Comparison of ENCODE assay signal across 8 cellular contexts in genomic region chr15:70091649-70092461, GRCh38. TPM values are rescaled to one million over a fixed set of nuclear protein-coding genes. Genes with fewer than 3 reads are reported as not detected.
DNase-seq lines count a peak whose midpoint lies in the region; ATAC-seq, FAIRE-seq and TF ChIP-seq lines count a peak whose summit lies in the region.

No MANE protein-coding gene starts in this region.

- no peaks in the 10 kb centered on the region for H3F3A ChIP-seq in OCI-LY1 (ENCODE audit: insufficient read depth, low read length)

- BruUV-seq in endothelial cell of umbilical vein (replicated peaks; lab: Mats Ljungman, UMichigan): no TSS peak

- H3K4me2 ChIP-seq in OCI-LY1 (ENCODE audit: low read length) (peak overlapping the region; percentile 77), endothelial cell of umbilical vein (ENCODE audit: insufficient read depth, low read length) (no peak overlapping the region)

- H3K9ac ChIP-seq in OCI-LY1 (ENCODE audit: low read length) (peak overlapping the region; percentile 20; the same call in 1 of the 2 replicates), endothelial cell of umbilical vein (replicated peaks; ENCODE audit: extremely low read depth, insufficient read depth, low read length) (no peak overlapping the region)

- H3K27ac ChIP-seq in OCI-LY1 (ENCODE audit: low read depth, low read length, poor library complexity, severe bottlenecking) (peak overlapping the region; percentile 30), endothelial cell of umbilical vein (ENCODE audit: insufficient read depth, low read depth, low read length) (no peak overlapping the region), sigmoid colon (peak overlapping the region in 3 of 4 donors; percentile 99)

- no peak for TF ChIP-seq EP300 in sigmoid colon (IDR thresholded peaks at IDR 0.05)

- TF ChIP-seq CTCF in OCI-LY1 (IDR thresholded peaks at IDR 0.05; ENCODE audit: low read length): no peak
- no peak for TF ChIP-seq CTCF in endothelial cell of umbilical vein (IDR thresholded peaks at IDR 0.05; ENCODE audit: extremely low read depth in 1 of 2, insufficient read depth in 1 of 2, low read depth in 1 of 2, low read length in 2 of 2)
- no peak for TF ChIP-seq CTCF in sigmoid colon (IDR thresholded peaks at IDR 0.05)
- TF ChIP-seq CTCF in GM20000 (IDR thresholded peaks at IDR 0.05; ENCODE audit: extremely low read depth, missing control alignments): no peak

- CTCF ChIA-PET in endothelial cell of umbilical vein (lab: Charles Lee): interaction anchor here (0.8 to 1.1 kb wide), 8 partner anchors 9 to 569 kb away, joined by 3 to 4 read pairs (median 3); no protein-coding TSS in a partner anchor

- H3K27me3 ChIP-seq in OCI-LY1 (ENCODE audit: insufficient read depth, low read length) (no peaks in the 10 kb centered on the region), endothelial cell of umbilical vein (ENCODE audit: control insufficient read depth in 2 of 2, insufficient read depth in 2 of 2, low read length in 2 of 2) (no peaks in the 10 kb centered on the region), sigmoid colon (no peaks in the 10 kb centered on the region)

- H3K36me3 ChIP-seq in OCI-LY1 (ENCODE audit: insufficient read depth, low read length): peaks cover 91% of the 10 kb centered on the region
- H3K36me3 ChIP-seq in endothelial cell of umbilical vein (ENCODE audit: control insufficient read depth in 2 of 2, extremely low read depth in 1 of 2, insufficient read depth in 2 of 2, low read length in 2 of 2): peaks cover 12 to 18% of the 10 kb centered on the region in 2 experiments
- peaks cover 0 to 10% (median 3%) of the 10 kb centered on the region in 4 donors for H3K36me3 ChIP-seq in sigmoid colon

- DNase-seq in KBM-7 (peak; percentile 45), endothelial cell of umbilical vein (ENCODE audit: low read depth, low spot score) (peak; percentile 11), sigmoid colon (no peak), activated gamma-delta T cell treated with Interleukin-2 at 50 U/mL for 16 hours (no peak), GM20000 (ENCODE audit: low spot score) (no peak)

- WGBS in sigmoid colon, 2 donors: 19 to 64% methylated on average over 12 of the region's 12 CpGs

- no peaks in the 10 kb centered on the region for H3K9me1 ChIP-seq in endothelial cell of umbilical vein (replicated peaks; ENCODE audit: control insufficient read depth, extremely low read depth, insufficient read depth, low read length)

- ATAC-seq in GM19455 (IDR thresholded peaks at IDR 0.05; ENCODE audit: unreplicated experiment) (no peak), GM18867 (IDR thresholded peaks at IDR 0.05; ENCODE audit: unreplicated experiment) (no peak)

- H2AFZ ChIP-seq in OCI-LY1 (ENCODE audit: low read length) (no peak overlapping the region), endothelial cell of umbilical vein (ENCODE audit: low read depth, low read length) (no peak overlapping the region)

- H4K20me1 ChIP-seq in OCI-LY1 (ENCODE audit: insufficient read depth, low read length) (no peaks in the 10 kb centered on the region), endothelial cell of umbilical vein (replicated peaks; ENCODE audit: control insufficient read depth, extremely low read depth, insufficient read depth, low read length) (no peaks in the 10 kb centered on the region)

- in situ Hi-C loops in KBM-7 (cut with MboI; ENCODE audit: low pct_unique_long_range_greater_than_20kb, low sequenced_read_pairs): no loop called here

- no peaks in the 10 kb centered on the region for H3K9me2 ChIP-seq in OCI-LY1 (ENCODE audit: low read depth, low read length)

- H3K79me2 ChIP-seq in OCI-LY1 (ENCODE audit: insufficient read depth, low read length): peaks cover 77% of the 10 kb centered on the region
- H3K79me2 ChIP-seq in endothelial cell of umbilical vein (ENCODE audit: control insufficient read depth, insufficient read depth, low read length): peaks cover 97% of the 10 kb centered on the region

- intact Hi-C loops in endothelial cell of umbilical vein (cut with micrococcal nuclease): loop anchor here (10.0 kb wide), 2 partner anchors 517 to 703 kb away; no protein-coding TSS in a partner anchor
- intact Hi-C loops in sigmoid colon (cut with DNase I): loop anchor here (2.0 to 10.0 kb wide), 2 partner anchors 23 to 517 kb away; no protein-coding TSS in a partner anchor

- H3K9me3 ChIP-seq in OCI-LY1 (ENCODE audit: low read length): no peaks in the 10 kb centered on the region
- H3K9me3 ChIP-seq in endothelial cell of umbilical vein (replicated peaks; ENCODE audit: control insufficient read depth, insufficient read depth, low read length): no peaks in the 10 kb centered on the region
- H3K9me3 ChIP-seq in sigmoid colon: no peaks in the 10 kb centered on the region

- POLR2A ChIA-PET in endothelial cell of umbilical vein (lab: Charles Lee): no interaction called here

- H3K4me3 ChIP-seq in OCI-LY1 (ENCODE audit: low read depth, low read length, poor library complexity, severe bottlenecking) (peak overlapping the region; percentile 87), endothelial cell of umbilical vein (replicated peaks in 1 of 3; ENCODE audit: insufficient read depth in 1 of 3, low read depth in 1 of 3, low read length in 3 of 3) (no peak overlapping the region), sigmoid colon (peak overlapping the region in 2 of 4 donors; percentile 5 to 12)

- H3K4me1 ChIP-seq in OCI-LY1 (ENCODE audit: insufficient read depth, low read length, severe bottlenecking): peaks cover 81% of the 10 kb centered on the region
- peaks cover 32% of the 10 kb centered on the region for H3K4me1 ChIP-seq in endothelial cell of umbilical vein (ENCODE audit: control insufficient read depth, extremely low read depth, insufficient read depth, low read length)
- H3K4me1 ChIP-seq in sigmoid colon: peaks cover 2 to 91% (median 85%) of the 10 kb centered on the region in 4 donors

- TF ChIP-seq POLR2A in endothelial cell of umbilical vein (IDR thresholded peaks at IDR 0.05; ENCODE audit: low read depth, low read length): no peak
- TF ChIP-seq POLR2A in sigmoid colon (IDR thresholded peaks at IDR 0.05): no peak

- dilution Hi-C loops in endothelial cell of umbilical vein (cut with MboI; ENCODE audit: extremely low pct_ligation_motif_present, low sequenced_read_pairs): no loop called here

- no peak for FAIRE-seq in endothelial cell of umbilical vein (lab: Jason Lieb, UNC)

TF ChIP-seq in endothelial cell of umbilical vein, 7 proteins besides CTCF, POLR2A, EP300 and RAD21:
- no peak for TF ChIP-seq FOS (IDR thresholded peaks at IDR 0.05; ENCODE audit: borderline replicate concordance, insufficient read depth, low read length)
- no peak for TF ChIP-seq MAX (IDR thresholded peaks at IDR 0.05; ENCODE audit: insufficient read depth, insufficient read length)
- TF ChIP-seq GATA2 (IDR thresholded peaks at IDR 0.05; ENCODE audit: insufficient read depth, insufficient read length, low read depth, low read length): peak; percentile 44

RNA-seq across cellular contexts. Expression of gene TLE3, which starts 5.9 kb away (rescaled TPM):
- total RNA-seq in endothelial cell of umbilical vein (53.8 and 56.9 TPM in 2 replicates), sigmoid colon (10 to 100 TPM; 49.5 to 82.0 (median 58.8) TPM)
- polyA plus RNA-seq in endothelial cell of umbilical vein (40.5 TPM in 2 replicates), sigmoid colon (10 to 100 TPM; 16.8 to 39.3 (median 21.0) TPM)
- polyA plus RNA-seq in endothelial cell of umbilical vein (2011; cell fraction: cytosol; rRNA removed): 25.4 and 32.3 TPM in 2 replicates
- polyA plus RNA-seq in endothelial cell of umbilical vein (2011; cell fraction: nucleus; rRNA removed): 76.5 and 80.5 TPM in 2 replicates
- 37.2 and 57.4 TPM in 2 replicates for polyA plus RNA-seq in endothelial cell of umbilical vein (2012)
- 74.4 and 77.7 TPM in 2 replicates for polyA minus RNA-seq in endothelial cell of umbilical vein
- polyA minus RNA-seq in endothelial cell of umbilical vein (2011; cell fraction: cytosol; rRNA and poly(A)+ RNA removed): 114 TPM
- 63.4 and 82.0 TPM in 2 replicates for polyA minus RNA-seq in endothelial cell of umbilical vein (2011; cell fraction: nucleus; rRNA and poly(A)+ RNA removed)

Comparison
In these comparisons a context has a peak if more than half of its experiments do, and no peak if none do; other contexts are left out.
1. DNase-seq: peak in KBM-7 (single experiment) and endothelial cell of umbilical vein (single experiment); none in sigmoid colon (single experiment), activated gamma-delta T cell treated with Interleukin-2 at 50 U/mL for 16 hours (single experiment) and GM20000 (single experiment).